Comparison of ENCODE assay signal across 1 cellular context in genomic region chr14:96362965-96363750, GRCh38.
A peak's percentile ranks its signal among the peaks of the same experiment; 100 is the strongest.
TF ChIP-seq lines count a peak whose summit lies in the region.

TSS of gene ATG2B (minus strand) at chr14:96363341. CDS start at chr14:96362976, 365 bp downstream.
TSS of gene GSKIP (plus strand) at chr14:96363526. CDS start at chr14:96382248, 18,722 bp downstream.

TF ChIP-seq in HepG2, 621 proteins besides CTCF, POLR2A, EP300 and RAD21 (continued from another document):
- TF ChIP-seq PBX3 (CRISPR knock-in tag; IDR thresholded peaks at IDR 0.05; ENCODE audit: borderline replicate concordance) (no peak), TEAD3 (CRISPR knock-in tag; optimal IDR thresholded peaks at IDR 0.05; ENCODE audit: borderline replicate concordance) (no peak), MTA1 (CRISPR knock-in tag; IDR thresholded peaks at IDR 0.05; ENCODE audit: borderline replicate concordance) (no peak), BHLHE40 (IDR thresholded peaks at IDR 0.05; ENCODE audit: low read length) (no peak), ZNF740 (CRISPR knock-in tag; IDR thresholded peaks at IDR 0.05) (no peak), NAIF1 (CRISPR knock-in tag; IDR thresholded peaks at IDR 0.05; ENCODE audit: borderline replicate concordance) (no peak), CREB3 (CRISPR knock-in tag; IDR thresholded peaks at IDR 0.05) (no peak), ZNF704 (CRISPR knock-in tag; IDR thresholded peaks at IDR 0.05; ENCODE audit: borderline replicate concordance) (no peak), HOXA3 (CRISPR knock-in tag; IDR thresholded peaks at IDR 0.05) (peak; percentile 39; the same call in 1 of the 2 replicates), SPEN (CRISPR knock-in tag; IDR thresholded peaks at IDR 0.05; ENCODE audit: low read depth) (peak; percentile 64), CBX2 (IDR thresholded peaks at IDR 0.05; ENCODE audit: low read depth, low read length) (no peak), CBX2 (CRISPR knock-in tag; IDR thresholded peaks at IDR 0.05; ENCODE audit: low read depth) (no peak), TBX3 (IDR thresholded peaks at IDR 0.05; ENCODE audit: borderline replicate concordance) (no peak), ZNF580 (CRISPR knock-in tag; IDR thresholded peaks at IDR 0.05; ENCODE audit: borderline replicate concordance, low read depth) (no peak), KLF6 (CRISPR knock-in tag; IDR thresholded peaks at IDR 0.05) (no peak), ATF3 (CRISPR knock-in tag; IDR thresholded peaks at IDR 0.05) (no peak)
